8 cellular contexts compared by ENCODE assay signal in genomic region chr22:29883831-29884139, GRCh38. TPM values are rescaled to one million over a fixed set of nuclear protein-coding genes. Genes with fewer than 3 reads are reported as not detected.
DNase-seq lines count a peak whose midpoint lies in the region; ATAC-seq and TF ChIP-seq lines count a peak whose summit lies in the region.

No MANE protein-coding gene starts in this region.

- peak overlapping the region; percentile 93 for H3K27ac ChIP-seq in A673 (ENCODE audit: low read depth, low read length, poor library complexity, severe bottlenecking)
- H3K27ac ChIP-seq in breast epithelium = peak overlapping the region; percentile 94 to 98
- peak overlapping the region; percentile 94 to 98 for H3K27ac ChIP-seq in mucosa of rectum (ENCODE audit: low read depth in 2 of 2, low read length in 2 of 2)

- no peak for TF ChIP-seq CTCF in A673 (conservative IDR thresholded peaks at IDR 0.05; ENCODE audit: low read depth, low read length)
- TF ChIP-seq CTCF in breast epithelium (IDR thresholded peaks at IDR 0.05) = no peak

- BruUV-seq in A673 (replicated peaks; lab: Mats Ljungman, UMichigan) = no TSS peak

- H3K9me3 ChIP-seq in A673 (ENCODE audit: low read depth, low read length, poor library complexity, severe bottlenecking) = no peaks in the 10 kb centered on the region
- no peaks in the 10 kb centered on the region for H3K9me3 ChIP-seq in breast epithelium
- no peaks in the 10 kb centered on the region for H3K9me3 ChIP-seq in mucosa of rectum (ENCODE audit: control insufficient read depth in 2 of 2, low read length in 2 of 2)

- no peak for TF ChIP-seq POLR2A in breast epithelium (IDR thresholded peaks at IDR 0.05)

- H3K9ac ChIP-seq in mucosa of rectum (ENCODE audit: low read depth in 1 of 2, low read length in 2 of 2) = peak overlapping the region; percentile 87 to 99

- peaks cover 22% of the 10 kb centered on the region for H3K4me1 ChIP-seq in A673 (ENCODE audit: insufficient read depth, low read length, poor library complexity, severe bottlenecking)
- peaks cover 0 to 8% of the 10 kb centered on the region in 2 donors for H3K4me1 ChIP-seq in breast epithelium
- H3K4me1 ChIP-seq in mucosa of rectum (ENCODE audit: control insufficient read depth in 2 of 2, insufficient read depth in 2 of 2, low read length in 2 of 2) = peaks cover 0 to 5% of the 10 kb centered on the region in 2 donors

- H3K36me3 ChIP-seq in A673 (ENCODE audit: insufficient read depth, low read length, poor library complexity, severe bottlenecking) (no peaks in the 10 kb centered on the region), breast epithelium (no peaks in the 10 kb centered on the region), mucosa of rectum (ENCODE audit: control insufficient read depth in 2 of 2, insufficient read depth in 2 of 2, low read length in 2 of 2) (no peaks in the 10 kb centered on the region)

- no peaks in the 10 kb centered on the region for H3K27me3 ChIP-seq in A673 (replicated peaks; ENCODE audit: insufficient read depth, low read depth, low read length, poor library complexity)
- H3K27me3 ChIP-seq in breast epithelium = no peaks in the 10 kb centered on the region
- no peaks in the 10 kb centered on the region for H3K27me3 ChIP-seq in mucosa of rectum (ENCODE audit: control insufficient read depth in 2 of 2, insufficient read depth in 2 of 2, low read length in 2 of 2)

- CTCF ChIA-PET in A673 (lab: Charles Lee) = interaction anchor here (0.6 kb wide), 6 partner anchors 39 to 1326 kb away, joined by 3 to 22 read pairs (median 5); no protein-coding TSS in a partner anchor

- intact Hi-C loops in A673 (cut with micrococcal nuclease; ENCODE audit: unreplicated experiment) (no loop called here), breast epithelium (cut with DNase I; ENCODE audit: low total_unique reads) (no loop called here)

- ATAC-seq in HG02943 (IDR thresholded peaks at IDR 0.05; ENCODE audit: low read depth, unreplicated experiment) (peak; percentile 12), HG02981 (IDR thresholded peaks at IDR 0.05; ENCODE audit: unreplicated experiment) (no peak), HG03521 (IDR thresholded peaks at IDR 0.05; ENCODE audit: unreplicated experiment) (no peak), HG03469 (IDR thresholded peaks at IDR 0.05; ENCODE audit: unreplicated experiment) (no peak)

- POLR2A ChIA-PET in A673 (lab: Charles Lee; ENCODE audit: low non-redundant PET) = no interaction called here

- peak overlapping the region; percentile 97 for H3K4me3 ChIP-seq in A673 (ENCODE audit: low read depth, low read length, poor library complexity, severe bottlenecking)
- H3K4me3 ChIP-seq in breast epithelium = peak overlapping the region; percentile 86 to 99 (median 95)
- H3K4me3 ChIP-seq in mucosa of rectum (ENCODE audit: low read length in 2 of 2) = peak overlapping the region; percentile 83 to 86

- DNase-seq in A673 (ENCODE audit: low spot score) = no peak
- no peak for DNase-seq in breast epithelium (ENCODE audit: low spot score in 2 of 2)
- no peak for DNase-seq in anterior cingulate cortex (lab: John Stamatoyannopoulos, UW)

RNA-seq across cellular contexts. Expression of gene MTMR3, which starts 0.8 kb away (rescaled TPM):
- total RNA-seq in A673 (2021) = 25.0 and 26.4 TPM in 2 replicates
- 10 to 100 TPM; 57.0 to 90.0 (median 67.2) TPM for total RNA-seq in breast epithelium

RNA-seq across cellular contexts. Expression of gene ASCC2, which starts 45.7 kb away (rescaled TPM):
- total RNA-seq in A673 (2021) (54.5 and 54.9 TPM in 2 replicates), breast epithelium (10 to 100 TPM; 37.0 to 60.3 (median 45.8) TPM)
